ENCODE assay signal across 1 cellular context in the genomic region with DNA sequence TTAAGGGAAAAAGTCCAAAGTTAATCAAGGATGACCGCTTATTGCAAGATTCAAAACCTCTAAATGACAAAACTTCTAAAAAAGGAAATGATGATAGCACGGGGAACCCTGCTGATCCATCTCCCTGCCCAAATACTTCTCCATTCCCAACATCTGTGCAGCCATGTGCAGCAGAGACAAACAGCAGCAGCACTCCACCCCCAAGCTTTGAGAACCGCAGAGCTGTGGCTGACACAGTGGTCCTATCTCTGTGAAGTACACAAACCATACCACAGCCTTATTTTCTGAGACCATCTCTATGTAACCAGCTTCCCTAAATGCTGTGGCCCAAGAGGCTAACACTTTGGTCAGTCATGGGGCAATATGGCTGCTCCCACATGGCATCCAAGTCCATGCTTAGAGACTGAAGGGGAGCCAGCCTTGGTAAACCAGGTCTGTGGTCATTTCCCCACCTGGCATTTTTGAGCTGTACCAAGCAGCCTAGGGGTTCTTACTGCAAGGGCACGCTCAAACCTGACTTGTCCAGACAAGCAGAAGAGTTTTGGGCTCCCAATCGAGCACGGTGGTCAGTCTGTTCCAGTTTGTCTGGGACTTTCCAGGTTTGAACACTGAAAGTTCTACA.
TF ChIP-seq lines count a peak whose summit lies in the region.

No MANE protein-coding gene starts in this region.

TF ChIP-seq in HCT116, 20 proteins besides CTCF, POLR2A, EP300 and RAD21 (continued from another document):
- TF ChIP-seq, protein P1, sequence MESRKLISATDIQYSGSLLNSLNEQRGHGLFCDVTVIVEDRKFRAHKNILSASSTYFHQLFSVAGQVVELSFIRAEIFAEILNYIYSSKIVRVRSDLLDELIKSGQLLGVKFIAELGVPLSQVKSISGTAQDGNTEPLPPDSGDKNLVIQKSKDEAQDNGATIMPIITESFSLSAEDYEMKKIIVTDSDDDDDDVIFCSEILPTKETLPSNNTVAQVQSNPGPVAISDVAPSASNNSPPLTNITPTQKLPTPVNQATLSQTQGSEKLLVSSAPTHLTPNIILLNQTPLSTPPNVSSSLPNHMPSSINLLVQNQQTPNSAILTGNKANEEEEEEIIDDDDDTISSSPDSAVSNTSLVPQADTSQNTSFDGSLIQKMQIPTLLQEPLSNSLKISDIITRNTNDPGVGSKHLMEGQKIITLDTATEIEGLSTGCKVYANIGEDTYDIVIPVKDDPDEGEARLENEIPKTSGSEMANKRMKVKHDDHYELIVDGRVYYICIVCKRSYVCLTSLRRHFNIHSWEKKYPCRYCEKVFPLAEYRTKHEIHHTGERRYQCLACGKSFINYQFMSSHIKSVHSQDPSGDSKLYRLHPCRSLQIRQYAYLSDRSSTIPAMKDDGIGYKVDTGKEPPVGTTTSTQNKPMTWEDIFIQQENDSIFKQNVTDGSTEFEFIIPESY (IDR thresholded peaks at IDR 0.05; ENCODE audit: extremely low read depth, insufficient replicate concordance, low read length): no peak
- no peak for TF ChIP-seq ELF1 (IDR thresholded peaks at IDR 0.05; ENCODE audit: borderline replicate concordance, low read depth)
- TF ChIP-seq CBX3 (IDR thresholded peaks at IDR 0.05; ENCODE audit: low read depth): no peak
- no peak for TF ChIP-seq JUND (IDR thresholded peaks at IDR 0.05)
- no peak for TF ChIP-seq SP1 (IDR thresholded peaks at IDR 0.05; ENCODE audit: low read depth)
- TF ChIP-seq, protein P2, sequence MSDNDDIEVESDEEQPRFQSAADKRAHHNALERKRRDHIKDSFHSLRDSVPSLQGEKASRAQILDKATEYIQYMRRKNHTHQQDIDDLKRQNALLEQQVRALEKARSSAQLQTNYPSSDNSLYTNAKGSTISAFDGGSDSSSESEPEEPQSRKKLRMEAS (IDR thresholded peaks at IDR 0.05): no peak
- TF ChIP-seq POLR2AphosphoS5 (IDR thresholded peaks at IDR 0.05; ENCODE audit: low read depth, low read length): no peak
- no peak for TF ChIP-seq EGR1 (IDR thresholded peaks at IDR 0.05; ENCODE audit: low read depth)
- TF ChIP-seq, protein P3, sequence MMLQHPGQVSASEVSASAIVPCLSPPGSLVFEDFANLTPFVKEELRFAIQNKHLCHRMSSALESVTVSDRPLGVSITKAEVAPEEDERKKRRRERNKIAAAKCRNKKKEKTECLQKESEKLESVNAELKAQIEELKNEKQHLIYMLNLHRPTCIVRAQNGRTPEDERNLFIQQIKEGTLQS (IDR thresholded peaks at IDR 0.05): no peak
- TF ChIP-seq EZH2 (IDR thresholded peaks at IDR 0.05): no peak
- TF ChIP-seq SRF (IDR thresholded peaks at IDR 0.05; ENCODE audit: low read depth): no peak
- TF ChIP-seq ZNF274 (IDR thresholded peaks at IDR 0.05; ENCODE audit: low read depth, low read length): no peak
